In the genomic region with DNA sequence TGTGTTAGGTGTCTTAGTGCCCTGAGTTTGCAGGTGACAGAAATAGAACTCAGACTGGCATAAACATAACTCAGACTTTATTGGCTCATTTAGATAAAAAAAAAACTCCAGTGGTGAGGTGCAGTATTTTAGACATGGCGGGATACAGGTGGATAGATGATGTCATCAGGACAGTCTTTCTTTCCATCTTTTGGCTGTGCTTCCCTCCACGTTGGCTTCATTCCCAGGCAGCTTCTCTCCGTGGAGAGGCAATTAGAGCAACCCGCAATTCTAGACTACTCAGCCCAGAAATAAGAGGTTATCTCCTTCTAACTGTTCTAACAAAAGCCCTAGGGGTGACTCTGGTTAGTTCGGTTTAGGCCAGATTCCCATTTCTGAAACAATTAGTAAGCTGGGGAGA, we compare ENCODE assay signal across 16 cellular contexts. TPM values are rescaled to one million over a fixed set of nuclear protein-coding genes. Genes with fewer than 3 reads are reported as not detected.
A peak's percentile ranks its signal among the peaks of the same experiment; 100 is the strongest.
DNase-seq lines count a peak whose midpoint lies in the region; ATAC-seq lines count a peak whose summit lies in the region.
"Had no signal": no experiment of that assay in that cellular context is flagged by ENCODE, and none has a peak within 500 bp of the region (broad histone marks: within the 10 kb centered on the region; RNA-seq: fewer than 3 reads in every experiment).

No MANE protein-coding gene starts in this region.

- ATAC-seq in GM18519 (IDR thresholded peaks at IDR 0.05; ENCODE audit: low FRiP score, unreplicated experiment), result no peak
- ATAC-seq: gastroesophageal sphincter; stimulated activated naive B cell treated with anti-CD40 and anti-IgM and Interleukin-4, amounts not matched to agents 10 μg/mL and 1 μg/mL and 100 μg/mL, for 72 hours had no signal

- DNase-seq in NCI-H1417 (lab: John Stamatoyannopoulos, UW), result peak; percentile 50 to 80 (median 53)
- DNase-seq in NCI-H1417 treated with DMSO at 0.1 percent for 48 hours (lab: John Stamatoyannopoulos, UW), result no peak
- peak; percentile 97 for DNase-seq in NCI-H2029 treated with DMSO at 0.1 percent for 48 hours (lab: John Stamatoyannopoulos, UW)
- peak; percentile 79 for DNase-seq in NCI-H748 (lab: John Stamatoyannopoulos, UW; ENCODE audit: unreplicated experiment)
- DNase-seq in occipital lobe (lab: John Stamatoyannopoulos, UW), result peak; percentile 6
- no peak for DNase-seq in activated CD4-positive, alpha-beta T cell treated with anti-CD3 and anti-CD28 coated beads, Interleukin-2, amount 50 U/mL, for 1 hour
- DNase-seq in globus pallidus (ENCODE audit: low spot score), result no peak
- DNase-seq: activated CD4-positive, alpha-beta T cell treated with anti-CD3 and anti-CD28 coated beads, Interleukin-2, amount 50 U/mL, for 48 hours; activated T-cell treated with anti-CD3 and anti-CD28 coated beads, Interleukin-2, amount 50 U/mL, for 24 hours; dermis blood vessel endothelial cell; mammary epithelial cell; naive B cell; NCI-H1694 treated with DMSO at 0.1 percent for 48 hours; stimulated activated naive B cell treated with anti-CD40 and anti-IgM and Interleukin-4, amounts not matched to agents 10 μg/mL and 1 μg/mL and 100 μg/mL, for 72 hours had no signal

RNA-seq across cellular contexts. Expression of a gene that starts 40.5 kb away (rescaled TPM):
- 505 TPM for total RNA-seq in occipital lobe

Comparison
In these comparisons a context has a peak if more than half of its experiments do, and no peak if none do; other contexts are left out.
1. DNase-seq: peak in NCI-H1417 (3 of 3), NCI-H2029 treated with DMSO at 0.1 percent for 48 hours (single experiment), NCI-H748 (single experiment) and occipital lobe (single experiment); none in NCI-H1417 treated with DMSO at 0.1 percent for 48 hours (single experiment), activated CD4-positive, alpha-beta T cell treated with anti-CD3 and anti-CD28 coated beads, Interleukin-2, amount 50 U/mL, for 1 hour (single experiment) and globus pallidus (single experiment).